10 cellular contexts compared by ENCODE assay signal in the genomic region with DNA sequence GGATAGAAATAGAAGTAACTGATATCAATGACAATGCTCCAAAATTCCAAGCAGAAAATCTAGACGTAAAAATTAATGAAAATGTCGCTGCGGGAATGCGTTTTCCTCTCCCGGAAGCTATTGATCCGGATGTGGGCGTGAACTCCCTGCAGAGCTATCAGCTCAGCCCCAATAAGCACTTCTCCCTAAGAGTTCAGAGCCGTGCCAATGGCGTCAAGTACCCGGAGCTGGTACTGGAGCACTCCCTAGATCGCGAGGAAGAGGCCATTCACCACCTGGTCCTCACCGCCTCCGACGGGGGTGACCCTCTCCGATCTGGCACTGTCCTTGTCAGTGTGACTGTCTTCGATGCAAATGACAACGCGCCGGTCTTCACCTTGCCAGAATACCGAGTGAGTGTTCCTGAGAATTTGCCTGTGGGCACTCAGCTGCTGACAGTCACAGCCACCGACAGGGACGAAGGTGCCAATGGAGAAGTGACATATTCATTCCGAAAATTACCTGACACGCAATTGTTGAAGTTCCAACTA. TPM values are rescaled to one million over a fixed set of nuclear protein-coding genes. Genes with fewer than 3 reads are reported as not detected.
DNase-seq lines count a peak whose midpoint lies in the region; ATAC-seq and FAIRE-seq lines count a peak whose summit lies in the region.
"Had no signal": no experiment of that assay in that cellular context is flagged by ENCODE, and none has a peak within 500 bp of the region (broad histone marks: within the 10 kb centered on the region; RNA-seq: fewer than 3 reads in every experiment).

No MANE protein-coding gene starts in this region.

- H3K36me3 ChIP-seq in BLaER1 = peaks cover 4% of the 10 kb centered on the region; the same call in 1 of the 2 replicates
- peaks cover 53% of the 10 kb centered on the region for H3K36me3 ChIP-seq in ectodermal cell (ENCODE audit: control insufficient read depth, insufficient read depth, low read length)
- H3K36me3 ChIP-seq: left lung had no signal

- 60 to 65% methylated on average over 25 of the region's 25 CpGs for WGBS in ectodermal cell, 2 experiments

- H3K4me1 ChIP-seq in BLaER1 (peaks cover 19% of the 10 kb centered on the region), ectodermal cell (ENCODE audit: control insufficient read depth, insufficient read depth, low read length) (no peaks in the 10 kb centered on the region)

- peaks cover 22 to 44% (median 23%) of the 10 kb centered on the region in 3 donors for H3K36me3 Mint-ChIP-seq in naive thymus-derived CD8-positive, alpha-beta T cell

- H3K4me3 Mint-ChIP-seq in naive thymus-derived CD8-positive, alpha-beta T cell = peak overlapping the region; percentile 78 to 91 (median 90)

- POLR2A ChIA-PET in naive thymus-derived CD8-positive, alpha-beta T cell (lab: Charles Lee) = interaction anchor here (1.6 kb wide), 1 partner anchor 93 kb away, joined by 4 read pairs; the partner anchor contains the start of gene TAF7

- peak; percentile 87 for DNase-seq in HuH-7 (ENCODE audit: low spot score)
- DNase-seq in naive thymus-derived CD8-positive, alpha-beta T cell = no peak
- DNase-seq in NCI-H2107 treated with DMSO at 0.1 percent for 48 hours (lab: John Stamatoyannopoulos, UW; ENCODE audit: unreplicated experiment) = no peak
- no peak for DNase-seq in RCC 7860 (ENCODE audit: low spot score)
- DNase-seq in amniotic stem cell (lab: John Stamatoyannopoulos, UW) = no peak

- peaks cover 48 to 73% (median 65%) of the 10 kb centered on the region in 5 donors for H3K27me3 Mint-ChIP-seq in naive thymus-derived CD8-positive, alpha-beta T cell

- peak overlapping the region; percentile 75; the same call in 1 of the 2 replicates for H3K9ac ChIP-seq in BLaER1

- no peak for FAIRE-seq in RCC 7860 (lab: Jason Lieb, UNC)
- FAIRE-seq: HTR-8/SVneo had no signal

- ATAC-seq in naive thymus-derived CD8-positive, alpha-beta T cell = no peak
- no peak for ATAC-seq in HG03039 (IDR thresholded peaks at IDR 0.05; ENCODE audit: unreplicated experiment)

- H3K27me3 ChIP-seq in BLaER1 (peaks cover 22% of the 10 kb centered on the region), ectodermal cell (ENCODE audit: control insufficient read depth, insufficient read depth, low read length, poor library complexity, severe bottlenecking) (no peaks in the 10 kb centered on the region)

- H3K9me3 Mint-ChIP-seq in naive thymus-derived CD8-positive, alpha-beta T cell = peaks cover 0 to 63% (median 43%) of the 10 kb centered on the region in 9 donors

- H3K4me3 ChIP-seq in BLaER1 (peak overlapping the region; percentile 66), ectodermal cell (ENCODE audit: insufficient read depth, low read depth, low read length) (peak overlapping the region; percentile 46)

- peak overlapping the region in 3 of 10 donors; percentile 44 to 76 (median 46) for H3K27ac Mint-ChIP-seq in naive thymus-derived CD8-positive, alpha-beta T cell

- H3K4me2 ChIP-seq in BLaER1 = peak overlapping the region; percentile 74

- peaks cover 9 to 24% (median 16%) of the 10 kb centered on the region in 4 donors for H3K4me1 Mint-ChIP-seq in naive thymus-derived CD8-positive, alpha-beta T cell

- H4K20me1 ChIP-seq in BLaER1 = no peaks in the 10 kb centered on the region

- H3K27ac ChIP-seq in BLaER1 (no peak overlapping the region), ectodermal cell (ENCODE audit: insufficient read depth, low read depth, low read length, poor library complexity, severe bottlenecking) (no peak overlapping the region)
- H3K27ac ChIP-seq: left lung had no signal

- H3K9me3 ChIP-seq in BLaER1 (peaks cover 41% of the 10 kb centered on the region), ectodermal cell (ENCODE audit: control insufficient read depth, low read length) (peaks cover 13% of the 10 kb centered on the region)

RNA-seq across cellular contexts. Expression of gene PCDHGA10, which starts 0.8 kb away (rescaled TPM):
- 17.7 TPM for polyA plus RNA-seq in ectodermal cell (2013, experiment 1 of 4)
- polyA plus RNA-seq in ectodermal cell (2013, experiment 2 of 4) = 18.1 TPM
- 11.0 TPM for polyA plus RNA-seq in ectodermal cell (2013, experiment 3 of 4)
- polyA plus RNA-seq in ectodermal cell (2013, experiment 4 of 4) = 13.8 TPM
- total RNA-seq in naive thymus-derived CD8-positive, alpha-beta T cell = under 1 TPM; 0.31 to 0.41 TPM
- polyA plus RNA-seq in naive thymus-derived CD8-positive, alpha-beta T cell = not detected

RNA-seq across cellular contexts. Expression of gene PCDHGB7, which starts 3.9 kb away (rescaled TPM):
- polyA plus RNA-seq in ectodermal cell (2013, experiment 1 of 4) = 22.8 TPM
- 27.5 TPM for polyA plus RNA-seq in ectodermal cell (2013, experiment 2 of 4)
- polyA plus RNA-seq in ectodermal cell (2013, experiment 3 of 4) = 12.6 TPM
- 14.5 TPM for polyA plus RNA-seq in ectodermal cell (2013, experiment 4 of 4)
- under 1 TPM; 0.16 to 0.25 TPM for total RNA-seq in naive thymus-derived CD8-positive, alpha-beta T cell
- polyA plus RNA-seq in naive thymus-derived CD8-positive, alpha-beta T cell = not detected

RNA-seq across cellular contexts. Expression of gene PCDHGB6, which starts 5.8 kb away (rescaled TPM):
- 34.5 TPM for polyA plus RNA-seq in ectodermal cell (2013, experiment 1 of 4)
- 38.6 TPM for polyA plus RNA-seq in ectodermal cell (2013, experiment 2 of 4)
- polyA plus RNA-seq in ectodermal cell (2013, experiment 3 of 4) = 30.6 TPM
- 34.6 TPM for polyA plus RNA-seq in ectodermal cell (2013, experiment 4 of 4)
- under 1 TPM; 0.21 to 0.30 TPM for total RNA-seq in naive thymus-derived CD8-positive, alpha-beta T cell
- under 1 TPM in 1 of 3 donors, not detected in 2; 0.13 TPM for polyA plus RNA-seq in naive thymus-derived CD8-positive, alpha-beta T cell

RNA-seq across cellular contexts. Expression of gene PCDHGA11, which starts 7.2 kb away (rescaled TPM):
- polyA plus RNA-seq in ectodermal cell (2013, experiment 1 of 4) = 3.8 TPM
- 4.0 TPM for polyA plus RNA-seq in ectodermal cell (2013, experiment 2 of 4)
- 1.7 TPM for polyA plus RNA-seq in ectodermal cell (2013, experiment 3 of 4)
- polyA plus RNA-seq in ectodermal cell (2013, experiment 4 of 4) = 2.3 TPM
- under 1 TPM; 0.10 to 0.36 TPM for total RNA-seq in naive thymus-derived CD8-positive, alpha-beta T cell
- polyA plus RNA-seq in naive thymus-derived CD8-positive, alpha-beta T cell = not detected

RNA-seq across cellular contexts. Expression of gene PCDHGA9, which starts 11.0 kb away (rescaled TPM):
- polyA plus RNA-seq in ectodermal cell (2013, experiment 1 of 4) = 1.1 TPM
- 0.68 TPM for polyA plus RNA-seq in ectodermal cell (2013, experiment 2 of 4)
- polyA plus RNA-seq in ectodermal cell (2013, experiment 3 of 4) = 1.0 TPM
- polyA plus RNA-seq in ectodermal cell (2013, experiment 4 of 4) = 1.1 TPM
- total RNA-seq in naive thymus-derived CD8-positive, alpha-beta T cell = under 1 TPM; 0.13 to 0.19 TPM
- under 1 TPM in 1 of 3 donors, not detected in 2; 0.14 TPM for polyA plus RNA-seq in naive thymus-derived CD8-positive, alpha-beta T cell
